In the genomic region with DNA sequence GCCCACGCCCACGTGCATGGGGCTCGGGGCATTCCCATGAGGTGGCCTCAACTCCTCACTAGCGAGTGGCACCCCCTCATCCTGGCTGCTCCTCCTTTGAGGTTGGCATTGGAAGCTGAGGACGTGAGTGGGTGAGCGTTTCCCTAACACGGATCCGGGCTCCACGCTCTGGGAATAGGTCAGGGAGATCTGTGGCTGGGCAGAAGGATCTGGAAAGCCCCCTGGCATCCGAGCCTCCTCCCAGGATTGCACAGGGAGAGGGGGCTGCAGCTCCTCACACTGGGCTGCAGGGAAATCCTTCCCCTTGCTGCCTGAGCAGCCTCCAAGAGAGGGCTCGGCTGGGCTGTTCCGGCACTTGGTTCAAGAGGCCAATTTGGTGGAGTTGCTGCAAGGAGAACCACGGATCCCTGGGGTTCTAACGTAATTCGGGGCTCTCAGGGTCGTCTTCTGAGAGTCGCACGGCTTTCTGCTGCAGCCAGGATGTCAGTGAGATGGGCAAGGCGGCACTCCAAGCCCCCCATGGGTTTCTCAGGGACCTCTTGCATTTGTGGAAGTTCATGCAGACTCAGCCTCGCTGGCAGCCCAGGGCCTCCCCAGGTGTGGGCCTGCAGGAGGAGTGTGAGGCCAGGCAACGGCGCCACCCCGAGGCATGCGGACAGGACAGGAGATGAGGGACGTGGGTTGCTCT, we compare ENCODE assay signal across 21 cellular contexts.
DNase-seq lines count a peak whose midpoint lies in the region; ATAC-seq and TF ChIP-seq lines count a peak whose summit lies in the region.
"Had no signal": no experiment of that assay in that cellular context is flagged by ENCODE, and none has a peak within 500 bp of the region (broad histone marks: within the 10 kb centered on the region; RNA-seq: fewer than 3 reads in every experiment).

No MANE protein-coding gene starts in this region.

- no peaks in the 10 kb centered on the region for H3K27me3 Mint-ChIP-seq in natural killer cell treated with Interleukin-12 subunit alpha and Interleukin-12 subunit beta and Interleukin-15 and Interleukin-18, amount 100 ng/mL, for 72 hours
- H3K27me3 Mint-ChIP-seq in natural killer cell (ENCODE audit: low read depth in 2 of 2) (no peaks in the 10 kb centered on the region), endodermal cell (ENCODE audit: insufficient read depth) (no peaks in the 10 kb centered on the region)
- H3K27me3 Mint-ChIP-seq: CD4-positive, alpha-beta memory T cell had no signal

- H3K27ac ChIP-seq in endodermal cell (ENCODE audit: low read depth, low read length), result no peak overlapping the region
- H3K27ac ChIP-seq: BLaER1 had no signal

- no peaks in the 10 kb centered on the region for H3K4me1 ChIP-seq in endodermal cell (ENCODE audit: control insufficient read depth, insufficient read depth, low read length)
- H3K4me1 ChIP-seq: Caco-2 had no signal

- no peaks in the 10 kb centered on the region for H3K36me3 Mint-ChIP-seq in natural killer cell treated with Interleukin-12 subunit alpha and Interleukin-12 subunit beta and Interleukin-15 and Interleukin-18, amount 100 ng/mL, for 72 hours
- H3K36me3 Mint-ChIP-seq in natural killer cell (no peaks in the 10 kb centered on the region), endodermal cell (ENCODE audit: low read depth) (peaks cover 2% of the 10 kb centered on the region)
- H3K36me3 Mint-ChIP-seq: CD4-positive, alpha-beta memory T cell had no signal

- no peaks in the 10 kb centered on the region for H3K36me3 ChIP-seq in endodermal cell (ENCODE audit: control insufficient read depth, insufficient read depth, low read length)
- H3K36me3 ChIP-seq: BLaER1 had no signal

- no peak overlapping the region for H3K4me3 ChIP-seq in endodermal cell (ENCODE audit: low read length)
- H3K4me3 ChIP-seq: BLaER1, GM12878 had no signal

- no peaks in the 10 kb centered on the region for H3K9me3 ChIP-seq in endodermal cell (ENCODE audit: control insufficient read depth, low read length)
- H3K9me3 ChIP-seq: BLaER1, Caco-2 had no signal

- ATAC-seq in natural killer cell treated with Interleukin-12 subunit alpha and Interleukin-12 subunit beta and Interleukin-15 and Interleukin-18, amount 100 ng/mL, for 72 hours, result no peak
- ATAC-seq in natural killer cell (no peak), sciatic nerve (no peak), GM18909 (IDR thresholded peaks at IDR 0.05; ENCODE audit: poor library complexity, unreplicated experiment) (no peak)
- ATAC-seq: GM12878, Right ventricle myocardium inferior had no signal

- intact Hi-C loops in natural killer cell (cut with micrococcal nuclease), result no loop called here
- intact Hi-C loops in sciatic nerve (cut with DNase I), result no loop called here

- no peak overlapping the region for H3K9ac ChIP-seq in endodermal cell (ENCODE audit: extremely low read depth, low read length, poor library complexity, severe bottlenecking)
- H3K9ac ChIP-seq: BLaER1 had no signal

- WGBS in endodermal cell (ENCODE audit: insufficient coverage in 1 of 2, insufficient read length in 1 of 2), 2 experiments, result 87 to 89% methylated on average over 15 to 25 of the region's 25 CpGs

- no peak overlapping the region for H3K27ac Mint-ChIP-seq in natural killer cell treated with Interleukin-12 subunit alpha and Interleukin-12 subunit beta and Interleukin-15 and Interleukin-18, amount 100 ng/mL, for 72 hours
- H3K27ac Mint-ChIP-seq in natural killer cell (no peak overlapping the region), endodermal cell (no peak overlapping the region)
- H3K27ac Mint-ChIP-seq: CD4-positive, alpha-beta memory T cell; HFFc6 had no signal

- peak; percentile 47 for DNase-seq in natural killer cell treated with Interleukin-12 subunit alpha and Interleukin-12 subunit beta and Interleukin-15 and Interleukin-18, amount 100 ng/mL, for 72 hours (ENCODE audit: low spot score)
- no peak for DNase-seq in natural killer cell
- peak; percentile 36 for DNase-seq in endodermal cell
- DNase-seq in sciatic nerve (ENCODE audit: low spot score), result peak; percentile 54
- DNase-seq in HuH-7.5 (ENCODE audit: low spot score), result no peak
- DNase-seq in activated CD8-positive, alpha-beta memory T cell treated with anti-CD3 and anti-CD28 coated beads, Interleukin-2, amount 50 U/mL, for 4 hours, result no peak
- DNase-seq: CD4-positive, alpha-beta memory T cell; DND-41; H9; HFFc6; Kasumi-1; NCI-H1417; NCI-H187; NCI-H446 treated with DMSO at 0.1 percent for 48 hours; NCI-H526 treated with DMSO at 0.1 percent for 48 hours; OCI-M1 had no signal

- no peak overlapping the region for H3K4me3 Mint-ChIP-seq in natural killer cell treated with Interleukin-12 subunit alpha and Interleukin-12 subunit beta and Interleukin-15 and Interleukin-18, amount 100 ng/mL, for 72 hours
- H3K4me3 Mint-ChIP-seq in natural killer cell, result no peak overlapping the region
- no peak overlapping the region for H3K4me3 Mint-ChIP-seq in endodermal cell
- H3K4me3 Mint-ChIP-seq: CD4-positive, alpha-beta memory T cell; H9; HFFc6 had no signal

- no peaks in the 10 kb centered on the region for H3K27me3 ChIP-seq in endodermal cell (ENCODE audit: control insufficient read depth, insufficient read depth, low read length, poor library complexity, severe bottlenecking)
- H3K27me3 ChIP-seq: BLaER1 had no signal

- TF ChIP-seq CTCF in natural killer cell (IDR thresholded peaks at IDR 0.05) (no peak), endodermal cell (conservative IDR thresholded peaks at IDR 0.05) (no peak)

- H3K4me1 Mint-ChIP-seq in natural killer cell treated with Interleukin-12 subunit alpha and Interleukin-12 subunit beta and Interleukin-15 and Interleukin-18, amount 100 ng/mL, for 72 hours (ENCODE audit: low read depth in 2 of 2), result no peaks in the 10 kb centered on the region
- H3K4me1 Mint-ChIP-seq in natural killer cell, result no peaks in the 10 kb centered on the region
- peaks cover 4% of the 10 kb centered on the region for H3K4me1 Mint-ChIP-seq in endodermal cell
- H3K4me1 Mint-ChIP-seq: CD4-positive, alpha-beta memory T cell had no signal

- no peaks in the 10 kb centered on the region for H3K9me3 Mint-ChIP-seq in natural killer cell treated with Interleukin-12 subunit alpha and Interleukin-12 subunit beta and Interleukin-15 and Interleukin-18, amount 100 ng/mL, for 72 hours
- no peaks in the 10 kb centered on the region for H3K9me3 Mint-ChIP-seq in natural killer cell
- H3K9me3 Mint-ChIP-seq in endodermal cell, result no peaks in the 10 kb centered on the region
- H3K9me3 Mint-ChIP-seq: CD4-positive, alpha-beta memory T cell; H9 had no signal

Comparison
In these comparisons a context has a peak if more than half of its experiments do, and no peak if none do; other contexts are left out.
1. DNase-seq: peak in natural killer cell treated with Interleukin-12 subunit alpha and Interleukin-12 subunit beta and Interleukin-15 and Interleukin-18, amount 100 ng/mL, for 72 hours (single experiment), endodermal cell (single experiment) and sciatic nerve (single experiment); none in natural killer cell (single experiment), HuH-7.5 (single experiment) and activated CD8-positive, alpha-beta memory T cell treated with anti-CD3 and anti-CD28 coated beads, Interleukin-2, amount 50 U/mL, for 4 hours (single experiment).